Comparison of ENCODE assay signal across 8 cellular contexts in genomic region chr2:20576598-20577115, GRCh38.
DNase-seq lines count a peak whose midpoint lies in the region; ATAC-seq lines count a peak whose summit lies in the region.

No MANE protein-coding gene starts in this region.

- CTCF ChIA-PET in activated CD8-positive, alpha-beta memory T cell treated with anti-CD3 and anti-CD28 coated beads, Interleukin-2, amount 10 ng/mL, durations not matched to agents 7 days and 5 days (lab: Charles Lee): interaction anchor here (1.1 to 2.8 kb wide), 6 partner anchors 19 to 130 kb away, joined by 3 to 10 read pairs (median 4); partner anchors contain the start of gene RHOB
- CTCF ChIA-PET in naive thymus-derived CD4-positive, alpha-beta T cell (lab: Charles Lee): interaction anchor here (0.6 to 1.2 kb wide), 2 partner anchors 68 to 130 kb away, joined by 3 read pairs; partner anchors contain the start of gene RHOB

- H3K4me1 Mint-ChIP-seq in activated CD8-positive, alpha-beta memory T cell treated with anti-CD3 and anti-CD28 coated beads, Interleukin-2, amount 10 ng/mL, durations not matched to agents 7 days and 5 days: peaks cover 65% of the 10 kb centered on the region
- H3K4me1 Mint-ChIP-seq in naive thymus-derived CD4-positive, alpha-beta T cell: peaks cover 9 to 32% (median 10%) of the 10 kb centered on the region in 7 donors

- intact Hi-C loops in naive thymus-derived CD4-positive, alpha-beta T cell (cut with micrococcal nuclease): loop anchor here (1.0 to 5.0 kb wide), 6 partner anchors 74 to 676 kb away; partner anchors contain the start of genes TTC32 (in 2 of the 2), PUM2 (in 1 of the 2) and RHOB (in 1 of the 2)

- H3K9me3 ChIP-seq in naive thymus-derived CD4-positive, alpha-beta T cell (ENCODE audit: control insufficient read depth in 2 of 3, low read length in 3 of 3): peaks cover 0 to 2% (median 0%) of the 10 kb centered on the region in 3 experiments

- H3K36me3 Mint-ChIP-seq in activated CD8-positive, alpha-beta memory T cell treated with anti-CD3 and anti-CD28 coated beads, Interleukin-2, amount 10 ng/mL, durations not matched to agents 7 days and 5 days: peaks cover 14% of the 10 kb centered on the region
- peaks cover 0 to 15% (median 0%) of the 10 kb centered on the region in 5 donors for H3K36me3 Mint-ChIP-seq in naive thymus-derived CD4-positive, alpha-beta T cell

- H3K4me3 Mint-ChIP-seq in activated CD8-positive, alpha-beta memory T cell treated with anti-CD3 and anti-CD28 coated beads, Interleukin-2, amount 10 ng/mL, durations not matched to agents 7 days and 5 days: peak overlapping the region; percentile 43
- peak overlapping the region; percentile 46 to 78 (median 70) for H3K4me3 Mint-ChIP-seq in naive thymus-derived CD4-positive, alpha-beta T cell

- peak overlapping the region; percentile 99 for H3K27ac Mint-ChIP-seq in activated CD8-positive, alpha-beta memory T cell treated with anti-CD3 and anti-CD28 coated beads, Interleukin-2, amount 10 ng/mL, durations not matched to agents 7 days and 5 days
- H3K27ac Mint-ChIP-seq in naive thymus-derived CD4-positive, alpha-beta T cell: peak overlapping the region; percentile 63 to 94 (median 87)

- POLR2A ChIA-PET in naive thymus-derived CD4-positive, alpha-beta T cell (lab: Charles Lee): interaction anchor here (1.7 kb wide), 1 partner anchor 130 kb away, joined by 6 read pairs; the partner anchor contains the start of gene RHOB

- H3K4me1 ChIP-seq in naive thymus-derived CD4-positive, alpha-beta T cell (ENCODE audit: control insufficient read depth in 2 of 2, insufficient read depth in 2 of 2, low read length in 2 of 2): peaks cover 13% of the 10 kb centered on the region in 2 donors

- H3K27me3 Mint-ChIP-seq in activated CD8-positive, alpha-beta memory T cell treated with anti-CD3 and anti-CD28 coated beads, Interleukin-2, amount 10 ng/mL, durations not matched to agents 7 days and 5 days: no peaks in the 10 kb centered on the region
- H3K27me3 Mint-ChIP-seq in naive thymus-derived CD4-positive, alpha-beta T cell: no peaks in the 10 kb centered on the region

- no peaks in the 10 kb centered on the region for H3K36me3 ChIP-seq in naive thymus-derived CD4-positive, alpha-beta T cell (ENCODE audit: control insufficient read depth in 2 of 3, insufficient read depth in 3 of 3, low read length in 3 of 3)

- peak; percentile 96 for ATAC-seq in activated CD8-positive, alpha-beta memory T cell treated with anti-CD3 and anti-CD28 coated beads, Interleukin-2, amount 10 ng/mL, durations not matched to agents 7 days and 5 days
- ATAC-seq in HG03064 (IDR thresholded peaks at IDR 0.05; ENCODE audit: low read depth, unreplicated experiment): peak; percentile 59
- peak; percentile 83 for ATAC-seq in naive thymus-derived CD4-positive, alpha-beta T cell

- no peaks in the 10 kb centered on the region for H3K27me3 ChIP-seq in naive thymus-derived CD4-positive, alpha-beta T cell (ENCODE audit: control insufficient read depth in 2 of 2, insufficient read depth in 2 of 2, low read length in 2 of 2)

- H3K27ac ChIP-seq in naive thymus-derived CD4-positive, alpha-beta T cell (ENCODE audit: low read depth, low read length): peak overlapping the region; percentile 17

- DNase-seq in activated CD8-positive, alpha-beta memory T cell treated with anti-CD3 and anti-CD28 coated beads, Interleukin-2, amount 10 ng/mL, durations not matched to agents 7 days and 5 days: peak; percentile 78
- no peak for DNase-seq in activated CD8-positive, alpha-beta memory T cell treated with anti-CD3 and anti-CD28 coated beads, Interleukin-2, amount 50 U/mL, for 4 hours
- DNase-seq in activated CD4-positive, alpha-beta T cell treated with anti-CD3 and anti-CD28 coated beads for 4 hours: peak; percentile 25 to 40
- peak in 7 of 9 donors; percentile 12 to 46 (median 32) for DNase-seq in naive thymus-derived CD4-positive, alpha-beta T cell
- no peak for DNase-seq in COR-L47 (lab: John Stamatoyannopoulos, UW)
- no peak for DNase-seq in mesenteric fat pad (ENCODE audit: low spot score)
- no peak for DNase-seq in NCI-H2227 (lab: John Stamatoyannopoulos, UW; ENCODE audit: unreplicated experiment)

- H3K9me3 Mint-ChIP-seq in activated CD8-positive, alpha-beta memory T cell treated with anti-CD3 and anti-CD28 coated beads, Interleukin-2, amount 10 ng/mL, durations not matched to agents 7 days and 5 days (ENCODE audit: low read depth): peaks cover 5% of the 10 kb centered on the region
- H3K9me3 Mint-ChIP-seq in naive thymus-derived CD4-positive, alpha-beta T cell: peaks cover 0 to 6% (median 0%) of the 10 kb centered on the region in 11 donors

- H3K4me3 ChIP-seq in naive thymus-derived CD4-positive, alpha-beta T cell (ENCODE audit: low read length): peak overlapping the region; percentile 46

Comparison
In these comparisons a context has a peak if more than half of its experiments do, and no peak if none do; other contexts are left out.
1. DNase-seq: peak in activated CD8-positive, alpha-beta memory T cell treated with anti-CD3 and anti-CD28 coated beads, Interleukin-2, amount 10 ng/mL, durations not matched to agents 7 days and 5 days (single experiment), activated CD4-positive, alpha-beta T cell treated with anti-CD3 and anti-CD28 coated beads for 4 hours (2 of 2) and naive thymus-derived CD4-positive, alpha-beta T cell (7 of 9); none in activated CD8-positive, alpha-beta memory T cell treated with anti-CD3 and anti-CD28 coated beads, Interleukin-2, amount 50 U/mL, for 4 hours (single experiment), COR-L47 (single experiment), mesenteric fat pad (single experiment) and NCI-H2227 (single experiment).
2. Peak in every context shown above with its lines, with median percentiles within 50 percentile points of each other: ATAC-seq.